In the genomic region with DNA sequence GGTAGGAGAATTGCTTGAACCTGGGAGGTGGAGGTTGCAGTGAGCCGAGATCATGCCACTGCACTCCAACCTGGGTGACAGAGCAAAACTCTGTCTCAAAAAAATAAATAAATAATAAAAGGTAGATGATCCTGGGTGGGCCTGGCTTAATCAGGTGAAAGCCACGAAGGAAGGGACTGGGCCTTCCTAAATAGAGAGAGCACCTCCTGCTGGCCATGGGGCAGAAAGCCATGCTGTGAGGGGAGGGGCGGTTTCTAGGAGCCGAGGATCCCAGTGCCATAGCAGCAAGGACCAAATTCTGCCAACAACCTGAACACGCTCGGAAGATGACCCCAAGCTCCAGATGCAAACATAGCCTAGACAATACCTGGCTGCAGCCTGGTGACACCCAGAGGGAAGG, we compare ENCODE assay signal across 1 cellular context.
TF ChIP-seq lines count a peak whose summit lies in the region.

No MANE protein-coding gene starts in this region.

TF ChIP-seq in K562, 482 proteins besides CTCF, POLR2A, EP300 and RAD21 (continued from another document):
- TF ChIP-seq, protein P1, sequence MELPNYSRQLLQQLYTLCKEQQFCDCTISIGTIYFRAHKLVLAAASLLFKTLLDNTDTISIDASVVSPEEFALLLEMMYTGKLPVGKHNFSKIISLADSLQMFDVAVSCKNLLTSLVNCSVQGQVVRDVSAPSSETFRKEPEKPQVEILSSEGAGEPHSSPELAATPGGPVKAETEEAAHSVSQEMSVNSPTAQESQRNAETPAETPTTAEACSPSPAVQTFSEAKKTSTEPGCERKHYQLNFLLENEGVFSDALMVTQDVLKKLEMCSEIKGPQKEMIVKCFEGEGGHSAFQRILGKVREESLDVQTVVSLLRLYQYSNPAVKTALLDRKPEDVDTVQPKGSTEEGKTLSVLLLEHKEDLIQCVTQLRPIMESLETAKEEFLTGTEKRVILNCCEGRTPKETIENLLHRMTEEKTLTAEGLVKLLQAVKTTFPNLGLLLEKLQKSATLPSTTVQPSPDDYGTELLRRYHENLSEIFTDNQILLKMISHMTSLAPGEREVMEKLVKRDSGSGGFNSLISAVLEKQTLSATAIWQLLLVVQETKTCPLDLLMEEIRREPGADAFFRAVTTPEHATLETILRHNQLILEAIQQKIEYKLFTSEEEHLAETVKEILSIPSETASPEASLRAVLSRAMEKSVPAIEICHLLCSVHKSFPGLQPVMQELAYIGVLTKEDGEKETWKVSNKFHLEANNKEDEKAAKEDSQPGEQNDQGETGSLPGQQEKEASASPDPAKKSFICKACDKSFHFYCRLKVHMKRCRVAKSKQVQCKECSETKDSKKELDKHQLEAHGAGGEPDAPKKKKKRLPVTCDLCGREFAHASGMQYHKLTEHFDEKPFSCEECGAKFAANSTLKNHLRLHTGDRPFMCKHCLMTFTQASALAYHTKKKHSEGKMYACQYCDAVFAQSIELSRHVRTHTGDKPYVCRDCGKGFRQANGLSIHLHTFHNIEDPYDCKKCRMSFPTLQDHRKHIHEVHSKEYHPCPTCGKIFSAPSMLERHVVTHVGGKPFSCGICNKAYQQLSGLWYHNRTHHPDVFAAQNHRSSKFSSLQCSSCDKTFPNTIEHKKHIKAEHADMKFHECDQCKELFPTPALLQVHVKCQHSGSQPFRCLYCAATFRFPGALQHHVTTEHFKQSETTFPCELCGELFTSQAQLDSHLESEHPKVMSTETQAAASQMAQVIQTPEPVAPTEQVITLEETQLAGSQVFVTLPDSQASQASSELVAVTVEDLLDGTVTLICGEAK (IDR thresholded peaks at IDR 0.05) = no peak
- TF ChIP-seq, protein P1 (CRISPR knock-in tag; IDR thresholded peaks at IDR 0.05) = no peak
- TF ChIP-seq TOE1 (IDR thresholded peaks at IDR 0.05; ENCODE audit: borderline replicate concordance) (peak; percentile 23; the same call in 1 of the 2 replicates), TOE1 (CRISPR knock-in tag; IDR thresholded peaks at IDR 0.05; ENCODE audit: borderline replicate concordance, low read depth) (no peak), CXXC5 (CRISPR knock-in tag; IDR thresholded peaks at IDR 0.05) (0 out of 2 replicates have a peak, but pooled peaks have one; percentile 23)
